Comparison of ENCODE assay signal across 19 cellular contexts in genomic region chrX:856901-857300, GRCh38.
"Had no signal": no experiment of that assay in that cellular context is flagged by ENCODE, and none has a peak within 500 bp of the region (broad histone marks: within the 10 kb centered on the region; RNA-seq: fewer than 3 reads in every experiment).

No MANE protein-coding gene starts in this region.

- H3K27me3 ChIP-seq: right atrium auricular region, uterus had no signal

- DNase-seq: activated CD4-positive, alpha-beta T cell treated with anti-CD3 and anti-CD28 coated beads for 4 hours; activated CD8-positive, alpha-beta memory T cell treated with anti-CD3 and anti-CD28 coated beads, Interleukin-2, amount 50 U/mL, for 48 hours; activated CD8-positive, alpha-beta T cell treated with anti-CD3 and anti-CD28 coated beads, Interleukin-2, amount 10 ng/mL, durations not matched to agents 7 days and 5 days; activated gamma-delta T cell treated with Interleukin-2 at 50 U/mL for 16 hours; amniotic stem cell; caudate nucleus; kidney glomerular epithelial cell; mesendoderm; natural killer cell; nucleus accumbens; stimulated activated CD4-positive, alpha-beta T cell treated with anti-CD3 and anti-CD28 coated beads, Interleukin-1b, Interleukin-23, amount 100 ng/mL, for 48 hours; stomach; uterus had no signal

- H3K27me3 Mint-ChIP-seq: activated naive CD8-positive, alpha-beta T cell had no signal

- H3K4me1 ChIP-seq: right atrium auricular region, stomach, uterus had no signal

- H3K4me3 ChIP-seq: right atrium auricular region, stomach, uterus had no signal

- H3K9me3 ChIP-seq: uterus had no signal

- H3K4me3 Mint-ChIP-seq: activated CD8-positive, alpha-beta T cell treated with anti-CD3 and anti-CD28 coated beads, Interleukin-2, amount 10 ng/mL, durations not matched to agents 7 days and 5 days; activated naive CD8-positive, alpha-beta T cell; natural killer cell; T-helper 1 cell treated with Interleukin-12 subunit alpha and Interleukin-12 subunit beta and Interleukin-4 antibody, amounts not matched to agents 30 μg/mL and 1 μg/mL, for 36 hours; WTC11 had no signal

- H3K36me3 ChIP-seq: right atrium auricular region, stomach, uterus had no signal

- H3K27ac ChIP-seq: right atrium auricular region, stomach, uterus had no signal

- H3K27ac Mint-ChIP-seq: activated CD8-positive, alpha-beta T cell treated with anti-CD3 and anti-CD28 coated beads, Interleukin-2, amount 10 ng/mL, durations not matched to agents 7 days and 5 days; activated naive CD8-positive, alpha-beta T cell; natural killer cell; progenitor cell of endocrine pancreas; T-helper 1 cell treated with Interleukin-12 subunit alpha and Interleukin-12 subunit beta and Interleukin-4 antibody, amounts not matched to agents 30 μg/mL and 1 μg/mL, for 36 hours; WTC11 had no signal

- H3K4me1 Mint-ChIP-seq: natural killer cell had no signal

- H3K36me3 Mint-ChIP-seq: activated naive CD8-positive, alpha-beta T cell; natural killer cell; WTC11 had no signal

- ATAC-seq: activated CD8-positive, alpha-beta T cell treated with anti-CD3 and anti-CD28 coated beads, Interleukin-2, amount 10 ng/mL, durations not matched to agents 7 days and 5 days; esophagus mucosa; natural killer cell; WTC11 had no signal
